In the genomic region with DNA sequence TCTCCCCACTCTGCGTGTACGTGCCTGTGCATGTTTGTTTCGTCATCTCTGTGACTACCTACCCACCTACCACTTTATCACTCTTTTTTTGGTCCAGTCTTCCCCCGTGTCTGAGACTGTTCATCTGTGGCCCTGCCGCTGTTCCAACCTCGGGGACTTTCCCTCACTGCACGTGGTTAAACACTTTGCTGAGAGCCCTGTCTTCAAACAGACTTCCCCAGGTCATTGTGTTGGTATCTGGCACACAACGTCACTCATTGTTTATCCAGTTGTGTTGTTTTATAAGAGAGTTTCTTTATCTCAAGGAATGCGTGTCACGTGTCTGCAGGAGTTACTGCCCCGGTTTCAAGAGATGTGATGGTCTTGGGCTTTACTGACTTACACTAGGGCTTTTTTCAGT, we compare ENCODE assay signal across 11 cellular contexts.
DNase-seq lines count a peak whose midpoint lies in the region; ATAC-seq and TF ChIP-seq lines count a peak whose summit lies in the region.
"Had no signal": no experiment of that assay in that cellular context is flagged by ENCODE, and none has a peak within 500 bp of the region (broad histone marks: within the 10 kb centered on the region; RNA-seq: fewer than 3 reads in every experiment).

No MANE protein-coding gene starts in this region.

- POLR2A ChIA-PET in RWPE1 (lab: Yijun Ruan, JAX; ENCODE audit: low non-redundant PET), result no interaction called here

- DNase-seq in RWPE1 (ENCODE audit: low spot score), result no peak
- peak; percentile 59 for DNase-seq in fibroblast of villous mesenchyme (ENCODE audit: low read depth)
- DNase-seq in stimulated activated effector memory CD8-positive, alpha-beta T cell treated with anti-CD3 and anti-CD28 coated beads, Interleukin-12 subunit alpha, Interleukin-12 subunit beta, amount 100 ng/mL, for 72 hours (ENCODE audit: low spot score in 2 of 2), result no peak
- no peak for DNase-seq in GM10266 (ENCODE audit: extremely low spot score)
- no peak for DNase-seq in glomerular visceral epithelial cell (ENCODE audit: extremely low spot score)
- DNase-seq in NCI-H1436 (lab: John Stamatoyannopoulos, UW), result no peak
- DNase-seq in NCI-H187 treated with DMSO at 0.1 percent for 48 hours (lab: John Stamatoyannopoulos, UW), result no peak
- DNase-seq: glutamatergic neuron, naive B cell, Peyer's patch had no signal

- no peak overlapping the region for H3K4me3 Mint-ChIP-seq in stimulated activated effector memory CD8-positive, alpha-beta T cell treated with anti-CD3 and anti-CD28 coated beads, Interleukin-12 subunit alpha, Interleukin-12 subunit beta, amount 100 ng/mL, for 72 hours
- H3K4me3 Mint-ChIP-seq: naive B cell had no signal

- CTCF ChIA-PET in RWPE1 (lab: Yijun Ruan, JAX), result no interaction called here

- H3K27ac ChIP-seq in RWPE1, result peak overlapping the region; percentile 59
- H3K27ac ChIP-seq: Peyer's patch had no signal

- H3K9me3 Mint-ChIP-seq in stimulated activated effector memory CD8-positive, alpha-beta T cell treated with anti-CD3 and anti-CD28 coated beads, Interleukin-12 subunit alpha, Interleukin-12 subunit beta, amount 100 ng/mL, for 72 hours, result no peaks in the 10 kb centered on the region
- H3K9me3 Mint-ChIP-seq: naive B cell had no signal

- H3K36me3 Mint-ChIP-seq in stimulated activated effector memory CD8-positive, alpha-beta T cell treated with anti-CD3 and anti-CD28 coated beads, Interleukin-12 subunit alpha, Interleukin-12 subunit beta, amount 100 ng/mL, for 72 hours, result no peaks in the 10 kb centered on the region
- H3K36me3 Mint-ChIP-seq: naive B cell had no signal

- H3K4me1 Mint-ChIP-seq in stimulated activated effector memory CD8-positive, alpha-beta T cell treated with anti-CD3 and anti-CD28 coated beads, Interleukin-12 subunit alpha, Interleukin-12 subunit beta, amount 100 ng/mL, for 72 hours, result peaks cover 13% of the 10 kb centered on the region

- TF ChIP-seq CTCF in RWPE1 (conservative IDR thresholded peaks at IDR 0.05; ENCODE audit: low read depth), result no peak
- TF ChIP-seq CTCF in fibroblast of villous mesenchyme (IDR thresholded peaks at IDR 0.05; ENCODE audit: insufficient read depth, low read depth, low read length), result no peak
- no peak for TF ChIP-seq CTCF in GM10266 (IDR thresholded peaks at IDR 0.05; ENCODE audit: control insufficient read depth, insufficient read depth, low read depth, missing control alignments)

- peak; percentile 57 for ATAC-seq in GM21576 (IDR thresholded peaks at IDR 0.05; ENCODE audit: unreplicated experiment)
- peak; percentile 72 for ATAC-seq in stimulated activated effector memory CD8-positive, alpha-beta T cell treated with anti-CD3 and anti-CD28 coated beads, Interleukin-12 subunit alpha, Interleukin-12 subunit beta, amount 100 ng/mL, for 72 hours

- H3K27ac Mint-ChIP-seq in stimulated activated effector memory CD8-positive, alpha-beta T cell treated with anti-CD3 and anti-CD28 coated beads, Interleukin-12 subunit alpha, Interleukin-12 subunit beta, amount 100 ng/mL, for 72 hours, result no peak overlapping the region
- H3K27ac Mint-ChIP-seq: naive B cell had no signal

- no peak overlapping the region for H3K4me3 ChIP-seq in fibroblast of villous mesenchyme (ENCODE audit: low read depth, low read length)
- H3K4me3 ChIP-seq: Peyer's patch had no signal
